ENCODE assay signal across 28 cellular contexts in genomic region chr19:16931306-16931705, GRCh38. TPM values are rescaled to one million over a fixed set of nuclear protein-coding genes. Genes with fewer than 3 reads are reported as not detected.
"Had no signal": no experiment of that assay in that cellular context is flagged by ENCODE, and none has a peak within 500 bp of the region (broad histone marks: within the 10 kb centered on the region; RNA-seq: fewer than 3 reads in every experiment).

No MANE protein-coding gene starts in this region.

- H3K9me3 ChIP-seq: colonic mucosa had no signal

- H3K4me3 ChIP-seq: adrenal gland, body of pancreas, colonic mucosa, esophagus squamous epithelium had no signal

- DNase-seq: activated CD4-positive, alpha-beta memory T cell treated with anti-CD3 and anti-CD28 coated beads for 36 hours; activated CD4-positive, alpha-beta T cell treated with anti-CD3 and anti-CD28 coated beads for 36 hours; activated CD4-positive, alpha-beta T cell treated with anti-CD3 and anti-CD28 coated beads, Interleukin-2, amount 10 ng/mL, durations not matched to agents 24 days and 14 days; activated CD4-positive, CD25-positive, alpha-beta regulatory T cell; activated CD4-positive, CD25-positive, alpha-beta regulatory T cell treated with anti-CD3 and anti-CD28 coated beads, Interleukin-2, amount 50 U/mL, for 72 hours; activated CD8-positive, alpha-beta memory T cell treated with anti-CD3 and anti-CD28 coated beads, Interleukin-2, amount 50 U/mL, for 48 hours; activated CD8-positive, alpha-beta T cell treated with anti-CD3 and anti-CD28 coated beads, Interleukin-2, amount 10 ng/mL, durations not matched to agents 7 days and 5 days; activated naive CD4-positive, alpha-beta T cell treated with anti-CD3 and anti-CD28 coated beads for 36 hours; activated naive CD8-positive, alpha-beta T cell treated with anti-CD3 and anti-CD28 coated beads for 36 hours; activated naive CD8-positive, alpha-beta T cell treated with anti-CD3 and anti-CD28 coated beads, Interleukin-2, amount 50 U/mL, for 24 hours; activated T-cell treated with anti-CD3 and anti-CD28 coated beads for 4 hours; activated T-cell treated with anti-CD3 and anti-CD28 coated beads, Interleukin-2, amount 50 U/mL, for 24 hours; activated T-cell treated with anti-CD3 and anti-CD28 coated beads, Interleukin-2, amount 50 U/mL, for 72 hours; adrenal gland; body of pancreas; colonic mucosa; effector CD8-positive, alpha-beta T cell; esophagus squamous epithelium; head of caudate nucleus; T-helper 1 cell; T-helper 17 cell had no signal

- H3K4me1 Mint-ChIP-seq: activated CD4-positive, alpha-beta T cell treated with anti-CD3 and anti-CD28 coated beads for 36 hours; activated CD4-positive, alpha-beta T cell treated with anti-CD3 and anti-CD28 coated beads, Interleukin-2, amount 10 ng/mL, durations not matched to agents 24 days and 14 days; activated naive CD4-positive, alpha-beta T cell treated with anti-CD3 and anti-CD28 coated beads, Interleukin-2, amount 50 U/mL, for 24 hours; activated naive CD8-positive, alpha-beta T cell treated with anti-CD3 and anti-CD28 coated beads for 36 hours; activated naive CD8-positive, alpha-beta T cell treated with anti-CD3 and anti-CD28 coated beads, Interleukin-2, amount 50 U/mL, for 24 hours; T-helper 17 cell had no signal

- H3K27me3 ChIP-seq: adrenal gland, body of pancreas, colonic mucosa had no signal

- FAIRE-seq: endometrium, endothelial cell of umbilical vein, frontal cortex had no signal

- H3K36me3 ChIP-seq: adrenal gland, colonic mucosa, esophagus squamous epithelium had no signal

- H3K27ac ChIP-seq: adrenal gland, body of pancreas, colonic mucosa, epithelial cell of prostate, esophagus squamous epithelium had no signal

- ATAC-seq: activated CD4-positive, alpha-beta T cell treated with anti-CD3 and anti-CD28 coated beads for 36 hours; activated CD8-positive, alpha-beta T cell treated with anti-CD3 and anti-CD28 coated beads, Interleukin-2, amount 10 ng/mL, durations not matched to agents 7 days and 5 days; activated naive CD8-positive, alpha-beta T cell treated with anti-CD3 and anti-CD28 coated beads, Interleukin-2, amount 50 U/mL, for 24 hours; activated T-cell treated with anti-CD3 and anti-CD28 coated beads, Interleukin-2, amount 50 U/mL, for 72 hours; body of pancreas; T-helper 17 cell had no signal

- H3K4me3 Mint-ChIP-seq: activated CD4-positive, alpha-beta memory T cell treated with anti-CD3 and anti-CD28 coated beads for 36 hours; activated CD4-positive, alpha-beta T cell treated with anti-CD3 and anti-CD28 coated beads for 36 hours; activated CD4-positive, alpha-beta T cell treated with anti-CD3 and anti-CD28 coated beads, Interleukin-2, amount 10 ng/mL, durations not matched to agents 24 days and 14 days; activated CD8-positive, alpha-beta T cell treated with anti-CD3 and anti-CD28 coated beads, Interleukin-2, amount 10 ng/mL, durations not matched to agents 7 days and 5 days; activated naive CD4-positive, alpha-beta T cell treated with anti-CD3 and anti-CD28 coated beads for 36 hours; activated naive CD4-positive, alpha-beta T cell treated with anti-CD3 and anti-CD28 coated beads, Interleukin-2, amount 50 U/mL, for 24 hours; activated naive CD8-positive, alpha-beta T cell treated with anti-CD3 and anti-CD28 coated beads for 36 hours; activated naive CD8-positive, alpha-beta T cell treated with anti-CD3 and anti-CD28 coated beads, Interleukin-2, amount 50 U/mL, for 24 hours; activated T-cell treated with anti-CD3 and anti-CD28 coated beads, Interleukin-2, amount 50 U/mL, for 24 hours; activated T-cell treated with anti-CD3 and anti-CD28 coated beads, Interleukin-2, amount 50 U/mL, for 72 hours; T-helper 17 cell; T-helper 2 cell treated with Interferon-gamma antibody and Interleukin-4, amounts not matched to agents 5 μg/mL and 100 μg/mL, for 36 hours had no signal

- H3K4me1 ChIP-seq: adrenal gland, body of pancreas, colonic mucosa, esophagus squamous epithelium had no signal

- H3K27ac Mint-ChIP-seq: activated CD4-positive, alpha-beta memory T cell treated with anti-CD3 and anti-CD28 coated beads for 36 hours; activated CD4-positive, alpha-beta T cell treated with anti-CD3 and anti-CD28 coated beads for 36 hours; activated CD4-positive, alpha-beta T cell treated with anti-CD3 and anti-CD28 coated beads, Interleukin-2, amount 10 ng/mL, durations not matched to agents 24 days and 14 days; activated CD8-positive, alpha-beta T cell treated with anti-CD3 and anti-CD28 coated beads, Interleukin-2, amount 10 ng/mL, durations not matched to agents 7 days and 5 days; activated naive CD4-positive, alpha-beta T cell treated with anti-CD3 and anti-CD28 coated beads for 36 hours; activated naive CD4-positive, alpha-beta T cell treated with anti-CD3 and anti-CD28 coated beads, Interleukin-2, amount 50 U/mL, for 24 hours; activated naive CD8-positive, alpha-beta T cell treated with anti-CD3 and anti-CD28 coated beads for 36 hours; activated naive CD8-positive, alpha-beta T cell treated with anti-CD3 and anti-CD28 coated beads, Interleukin-2, amount 50 U/mL, for 24 hours; activated T-cell treated with anti-CD3 and anti-CD28 coated beads, Interleukin-2, amount 50 U/mL, for 24 hours; activated T-cell treated with anti-CD3 and anti-CD28 coated beads, Interleukin-2, amount 50 U/mL, for 72 hours; T-helper 17 cell; T-helper 2 cell treated with Interferon-gamma antibody and Interleukin-4, amounts not matched to agents 5 μg/mL and 100 μg/mL, for 36 hours had no signal

RNA-seq across cellular contexts. Expression of gene F2RL3, which starts 42.5 kb away (rescaled TPM):
- total RNA-seq: activated CD4-positive, alpha-beta memory T cell treated with anti-CD3 and anti-CD28 coated beads for 36 hours; activated CD4-positive, alpha-beta T cell treated with anti-CD3 and anti-CD28 coated beads for 36 hours; activated CD4-positive, alpha-beta T cell treated with anti-CD3 and anti-CD28 coated beads, Interleukin-2, amount 10 ng/mL, durations not matched to agents 24 days and 14 days; activated CD8-positive, alpha-beta memory T cell treated with anti-CD3 and anti-CD28 coated beads for 36 hours; activated naive CD4-positive, alpha-beta T cell treated with anti-CD3 and anti-CD28 coated beads for 36 hours; activated naive CD8-positive, alpha-beta T cell treated with anti-CD3 and anti-CD28 coated beads for 36 hours; activated T-cell treated with anti-CD3 and anti-CD28 coated beads, Interleukin-2, amount 50 U/mL, for 72 hours had no signal
